In genomic region chr9:105656131-105656921, GRCh38 we compare ENCODE assay signal across 1 cellular context.
TF ChIP-seq lines count a peak whose summit lies in the region.

No MANE protein-coding gene starts in this region.

TF ChIP-seq in K562, 482 proteins besides CTCF, POLR2A, EP300 and RAD21 (continued from another document and continues in another):
- TF ChIP-seq UBTF (IDR thresholded peaks at IDR 0.05; ENCODE audit: borderline replicate concordance in 1 of 2, low read depth in 2 of 2, low read length in 2 of 2) (peak in 1 of 2 experiments; percentile 63; a peak in 1 of 4 replicates), IRF1 (CRISPR knock-in tag; IDR thresholded peaks at IDR 0.05; ENCODE audit: borderline replicate concordance) (peak; percentile 76; the same call in 1 of the 2 replicates), NR3C1 (CRISPR knock-in tag; IDR thresholded peaks at IDR 0.05) (peak; percentile 86; the same call in 1 of the 2 replicates), E2F1 (CRISPR knock-in tag; IDR thresholded peaks at IDR 0.05) (peak; percentile 71; the same call in 1 of the 2 replicates), HNRNPK (IDR thresholded peaks at IDR 0.05; ENCODE audit: low read depth, low read length, poor library complexity, severe bottlenecking) (no peak), RB1 (IDR thresholded peaks at IDR 0.05; ENCODE audit: low read depth) (peak; percentile 91), MGA (IDR thresholded peaks at IDR 0.05) (peak; percentile 95), RAD51 (IDR thresholded peaks at IDR 0.05; ENCODE audit: borderline replicate concordance, low read depth) (no peak), CREM (IDR thresholded peaks at IDR 0.05; ENCODE audit: low read depth) (peak; percentile 71; the same call in 1 of the 2 replicates), GATAD2A (IDR thresholded peaks at IDR 0.05) (peak; percentile 85; the same call in 1 of the 2 replicates), ERF (CRISPR knock-in tag; IDR thresholded peaks at IDR 0.05) (no peak), SOX6 (IDR thresholded peaks at IDR 0.05) (peak; percentile 54; the same call in 1 of the 2 replicates), ADNP (tag; IDR thresholded peaks at IDR 0.05) (no peak), ZNF639 (CRISPR knock-in tag; conservative IDR thresholded peaks at IDR 0.05 in 1 of 2, IDR thresholded peaks at IDR 0.05 in 1 of 2) (no peak), GTF2F1 (IDR thresholded peaks at IDR 0.05; ENCODE audit: low read depth, low read length) (no peak; the same call in 1 of the 2 replicates), TCF7 (IDR thresholded peaks at IDR 0.05; ENCODE audit: borderline replicate concordance) (no peak), AFF4 (CRISPR knock-in tag; IDR thresholded peaks at IDR 0.05) (peak; percentile 69; the same call in 1 of the 2 replicates), MTA3 (IDR thresholded peaks at IDR 0.05; ENCODE audit: borderline replicate concordance) (peak; percentile 86; the same call in 1 of the 2 replicates), RFX7 (CRISPR knock-in tag; IDR thresholded peaks at IDR 0.05) (no peak), ZBTB49 (CRISPR knock-in tag; IDR thresholded peaks at IDR 0.05; ENCODE audit: borderline replicate concordance) (peak; percentile 79; the same call in 1 of the 2 replicates), NRF1 (conservative IDR thresholded peaks at IDR 0.05 in 1 of 2, IDR thresholded peaks at IDR 0.05 in 1 of 2) (peak in 1 of 2 experiments; percentile 46; a peak in 1 of 4 replicates), CEBPG (CRISPR knock-in tag; IDR thresholded peaks at IDR 0.05) (peak; percentile 23; the same call in 1 of the 2 replicates), CEBPG (tag; conservative IDR thresholded peaks at IDR 0.05 in 1 of 2, IDR thresholded peaks at IDR 0.05 in 1 of 2) (no peak), KLF1 (tag; IDR thresholded peaks at IDR 0.05) (peak; percentile 80), FOXP1 (CRISPR knock-in tag; IDR thresholded peaks at IDR 0.05) (peak; percentile 68; the same call in 1 of the 2 replicates), RBBP5 (IDR thresholded peaks at IDR 0.05; ENCODE audit: borderline replicate concordance, insufficient read depth, low read length, poor library complexity, severe bottlenecking) (peak; percentile 85), CBX5 (IDR thresholded peaks at IDR 0.05; ENCODE audit: borderline replicate concordance, low read depth) (0 out of 2 replicates have a peak, but pooled peaks have one; percentile 18), NONO (IDR thresholded peaks at IDR 0.05; ENCODE audit: low read depth in 2 of 2, low read length in 1 of 2) (peak in 1 of 2 experiments; percentile 47; a peak in 1 of 4 replicates), ZNF57 (CRISPR knock-in tag; IDR thresholded peaks at IDR 0.05) (no peak)
